Comparison of ENCODE assay signal across 6 cellular contexts in the genomic region with DNA sequence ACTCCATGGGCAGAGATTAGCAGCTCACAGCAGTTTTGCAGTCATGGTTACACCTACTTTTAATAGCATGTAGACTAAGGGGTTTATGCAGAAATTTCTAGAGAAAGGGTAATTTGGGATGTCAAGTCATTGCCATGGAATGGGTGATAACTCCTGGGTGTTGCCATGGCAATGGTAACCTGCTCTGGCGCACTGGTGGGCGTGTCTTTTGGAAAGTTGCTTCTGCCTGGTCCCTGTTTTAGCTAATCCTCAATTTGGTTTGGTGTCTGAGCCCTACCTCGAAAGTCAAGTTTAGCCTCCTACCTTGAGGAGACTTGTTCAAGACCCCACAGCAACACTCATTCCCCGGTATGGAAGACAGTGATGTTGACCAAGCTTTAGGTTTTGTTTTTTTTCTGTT. TPM values are rescaled to one million over a fixed set of nuclear protein-coding genes. Genes with fewer than 3 reads are reported as not detected.
"Had no signal": no experiment of that assay in that cellular context is flagged by ENCODE, and none has a peak within 500 bp of the region (broad histone marks: within the 10 kb centered on the region; RNA-seq: fewer than 3 reads in every experiment).

No MANE protein-coding gene starts in this region.

RNA-seq across cellular contexts. Expression of gene FAM178B, which starts 29.1 kb away (rescaled TPM):
- total RNA-seq: OCI-LY7, PC-3, Peyer's patch, Right ventricle myocardium inferior, SJSA1 had no signal
- polyA plus RNA-seq: SK-N-SH had no signal
